Comparison of ENCODE assay signal across 9 cellular contexts in the genomic region with DNA sequence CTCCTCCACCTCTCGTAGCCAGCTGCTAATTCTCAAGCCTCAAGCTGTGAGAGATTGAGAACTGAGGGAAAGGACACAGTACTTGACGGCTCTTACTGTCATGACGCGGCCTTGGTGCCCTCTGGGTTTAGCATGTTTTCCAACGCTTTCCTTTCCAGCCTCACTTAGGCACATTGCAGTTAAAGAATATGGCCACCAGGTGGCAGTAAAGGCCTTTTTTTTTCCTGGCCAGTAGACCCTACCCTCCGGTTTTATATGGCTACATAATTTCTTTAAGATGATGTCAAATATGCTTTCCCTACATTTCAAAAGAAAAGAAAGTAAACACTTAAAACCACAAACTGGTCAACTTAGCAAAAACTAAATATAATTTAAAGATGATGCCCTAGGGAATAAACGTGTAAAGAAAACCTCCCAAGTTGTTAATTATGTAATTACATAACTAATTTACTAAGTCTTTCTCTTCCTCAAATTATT.
DNase-seq lines count a peak whose midpoint lies in the region; ATAC-seq lines count a peak whose summit lies in the region.
"Had no signal": no experiment of that assay in that cellular context is flagged by ENCODE, and none has a peak within 500 bp of the region (broad histone marks: within the 10 kb centered on the region; RNA-seq: fewer than 3 reads in every experiment).

No MANE protein-coding gene starts in this region.

- ATAC-seq in effector memory CD8-positive, alpha-beta T cell (replicated peaks), result peak; percentile 90
- no peak for ATAC-seq in HG02981 (IDR thresholded peaks at IDR 0.05; ENCODE audit: unreplicated experiment)

- H3K9me3 Mint-ChIP-seq in effector memory CD8-positive, alpha-beta T cell, result no peaks in the 10 kb centered on the region
- H3K9me3 Mint-ChIP-seq in stimulated activated naive CD8-positive, alpha-beta T cell treated with anti-CD3 and anti-CD28 coated beads, Interleukin-15, Interleukin-2, amounts not matched to agents 100 ng/mL and 50 ng/mL, for 24 hours, result no peaks in the 10 kb centered on the region
- H3K9me3 Mint-ChIP-seq: T-helper 1 cell treated with Interleukin-12 subunit alpha and Interleukin-12 subunit beta and Interleukin-4 antibody, amounts not matched to agents 30 μg/mL and 1 μg/mL, for 36 hours had no signal

- peak overlapping the region in 1 of 2 donors; percentile 64 for H3K27ac Mint-ChIP-seq in effector memory CD8-positive, alpha-beta T cell
- H3K27ac Mint-ChIP-seq in stimulated activated naive CD8-positive, alpha-beta T cell treated with anti-CD3 and anti-CD28 coated beads, Interleukin-15, Interleukin-2, amounts not matched to agents 100 ng/mL and 50 ng/mL, for 24 hours, result peak overlapping the region; percentile 14
- H3K27ac Mint-ChIP-seq: T-helper 1 cell treated with Interleukin-12 subunit alpha and Interleukin-12 subunit beta and Interleukin-4 antibody, amounts not matched to agents 30 μg/mL and 1 μg/mL, for 36 hours had no signal

- peaks cover 6 to 8% of the 10 kb centered on the region in 2 donors for H3K4me1 Mint-ChIP-seq in effector memory CD8-positive, alpha-beta T cell (ENCODE audit: low read depth in 2 of 2)
- H3K4me1 Mint-ChIP-seq in stimulated activated naive CD8-positive, alpha-beta T cell treated with anti-CD3 and anti-CD28 coated beads, Interleukin-15, Interleukin-2, amounts not matched to agents 100 ng/mL and 50 ng/mL, for 24 hours (ENCODE audit: low read depth), result peaks cover 40% of the 10 kb centered on the region

- H3K4me3 Mint-ChIP-seq in effector memory CD8-positive, alpha-beta T cell, result peak overlapping the region in 1 of 2 donors; percentile 6
- H3K4me3 Mint-ChIP-seq in stimulated activated naive CD8-positive, alpha-beta T cell treated with anti-CD3 and anti-CD28 coated beads, Interleukin-15, Interleukin-2, amounts not matched to agents 100 ng/mL and 50 ng/mL, for 24 hours, result peak overlapping the region; percentile 32
- H3K4me3 Mint-ChIP-seq: T-helper 1 cell treated with Interleukin-12 subunit alpha and Interleukin-12 subunit beta and Interleukin-4 antibody, amounts not matched to agents 30 μg/mL and 1 μg/mL, for 36 hours had no signal

- H3K27me3 Mint-ChIP-seq in effector memory CD8-positive, alpha-beta T cell, result no peaks in the 10 kb centered on the region
- no peaks in the 10 kb centered on the region for H3K27me3 Mint-ChIP-seq in stimulated activated naive CD8-positive, alpha-beta T cell treated with anti-CD3 and anti-CD28 coated beads, Interleukin-15, Interleukin-2, amounts not matched to agents 100 ng/mL and 50 ng/mL, for 24 hours

- DNase-seq in COR-L47 (lab: John Stamatoyannopoulos, UW) (peak; percentile 45), HK-2 (ENCODE audit: unreplicated experiment) (peak; percentile 78), NCI-H69 (lab: John Stamatoyannopoulos, UW) (peak; percentile 81), midbrain (lab: John Stamatoyannopoulos, UW) (peak; percentile 78)
- peak; percentile 69 for DNase-seq in activated CD4-positive, alpha-beta T cell treated with anti-CD3 and anti-CD28 coated beads for 48 hours
- DNase-seq in effector memory CD8-positive, alpha-beta T cell, result peak; percentile 57 to 65 (median 62)

- peaks cover 23% of the 10 kb centered on the region for H3K36me3 Mint-ChIP-seq in effector memory CD8-positive, alpha-beta T cell (ENCODE audit: insufficient read depth)
- H3K36me3 Mint-ChIP-seq in stimulated activated naive CD8-positive, alpha-beta T cell treated with anti-CD3 and anti-CD28 coated beads, Interleukin-15, Interleukin-2, amounts not matched to agents 100 ng/mL and 50 ng/mL, for 24 hours (ENCODE audit: low read depth), result peaks cover 6% of the 10 kb centered on the region
